ENCODE assay signal across 25 cellular contexts in genomic region chr10:83682399-83682798, GRCh38.
"Had no signal": no experiment of that assay in that cellular context is flagged by ENCODE, and none has a peak within 500 bp of the region (broad histone marks: within the 10 kb centered on the region; RNA-seq: fewer than 3 reads in every experiment).

No MANE protein-coding gene starts in this region.

- H3K79me2 ChIP-seq: parathyroid adenoma had no signal

- H3K36me3 ChIP-seq: neural progenitor cell, ovary, right lobe of liver, sigmoid colon, suprapubic skin, tibial artery, transverse colon, upper lobe of left lung, uterus had no signal

- H3K4me3 ChIP-seq: neural progenitor cell, ovary, psoas muscle, right lobe of liver, sigmoid colon, suprapubic skin, testis, tibial artery, transverse colon, upper lobe of left lung, uterus had no signal

- H3K9ac ChIP-seq: neural progenitor cell, parathyroid adenoma had no signal

- H3K27me3 ChIP-seq: neural progenitor cell, ovary, right lobe of liver, sigmoid colon, suprapubic skin, testis, tibial artery, transverse colon, upper lobe of left lung, uterus had no signal

- H3K9me3 ChIP-seq: ovary, psoas muscle, right lobe of liver, sigmoid colon, suprapubic skin, testis, tibial artery, transverse colon, upper lobe of left lung, uterus had no signal

- FAIRE-seq: small intestine had no signal

- DNase-seq: naive thymus-derived CD4-positive, alpha-beta T cell; natural killer cell; occipital lobe; ovary; posterior cingulate gyrus; psoas muscle; right cardiac atrium; right lobe of liver; sigmoid colon; small intestine; stimulated activated CD4-positive, alpha-beta T cell treated with anti-CD3 and anti-CD28 coated beads, Interleukin-15, amount 100 ng/mL, for 24 hours; stimulated activated CD4-positive, alpha-beta T cell treated with anti-CD3 and anti-CD28 coated beads, Interleukin-2, amount 100 ng/mL, for 24 hours; stimulated activated CD4-positive, alpha-beta T cell treated with anti-CD3 and anti-CD28 coated beads, Interleukin-2, amount 100 ng/mL, for 48 hours; stimulated activated CD4-positive, alpha-beta T cell treated with anti-CD3 and anti-CD28 coated beads, Interleukin-4, amount 100 ng/mL, for 24 hours; stimulated activated naive B cell treated with anti-CD40 and anti-IgM and Interleukin-4, amounts not matched to agents 10 μg/mL and 1 μg/mL and 100 μg/mL, for 72 hours; stimulated activated naive CD4-positive, alpha-beta T cell treated with Interleukin-2 at 50 U/mL for 16 hours; substantia nigra; testis; tibial artery; transverse colon; upper lobe of left lung; uterus had no signal

- H3K27ac ChIP-seq: neural progenitor cell, ovary, parathyroid adenoma, psoas muscle, right lobe of liver, sigmoid colon, suprapubic skin, testis, tibial artery, transverse colon, upper lobe of left lung, uterus had no signal

- H3K4me2 ChIP-seq: neural progenitor cell had no signal

- H2AFZ ChIP-seq: neural progenitor cell, parathyroid adenoma had no signal

- H3K4me1 ChIP-seq: neural progenitor cell, parathyroid adenoma, psoas muscle, right lobe of liver, suprapubic skin, testis, tibial artery, transverse colon, upper lobe of left lung, uterus had no signal
